Comparison of ENCODE assay signal across 8 cellular contexts in genomic region chr16:87766485-87766797, GRCh38. TPM values are rescaled to one million over a fixed set of nuclear protein-coding genes. Genes with fewer than 3 reads are reported as not detected.
DNase-seq lines count a peak whose midpoint lies in the region; ATAC-seq, FAIRE-seq and TF ChIP-seq lines count a peak whose summit lies in the region.

No MANE protein-coding gene starts in this region.

- peak overlapping the region; percentile 87 for H2BK5ac ChIP-seq in H1 (ENCODE audit: low read depth, low read length)

- POLR2A ChIA-PET in H1 (lab: Charles Lee; ENCODE audit: partially characterized antibody), result interaction anchor here (0.9 to 2.7 kb wide), 6 partner anchors 10 to 185 kb away, joined by 3 to 12 read pairs (median 4); partner anchors contain the start of genes BANP and SLC7A5

- H4K20me1 ChIP-seq in BLaER1 treated with 17β-estradiol and CSF1 and Interleukin-3, amounts not matched to agents 10 nM and 100 nM, result peaks cover 0 to 41% (median 29%) of the 10 kb centered on the region in 11 experiments; a peak in 15 of 22 replicates
- H4K20me1 ChIP-seq in H1 (replicated peaks in 1 of 2; ENCODE audit: control insufficient read depth in 1 of 2, insufficient read depth in 2 of 2, low read length in 2 of 2) (peaks cover 5 to 16% of the 10 kb centered on the region in 2 experiments), neural cell (ENCODE audit: insufficient read depth) (no peaks in the 10 kb centered on the region)

- H2AFZ ChIP-seq in H1 (ENCODE audit: low read length) (no peak overlapping the region), neural cell (ENCODE audit: low read depth, low read length) (peak overlapping the region; percentile 97)

- 82% methylated on average over 17 of the region's 17 CpGs; no CpG with 5 or more reads in 1 of the 2 experiments for WGBS in H1 (ENCODE audit: extremely low coverage in 1 of 2, insufficient coverage in 1 of 2, insufficient read length in 1 of 2, insufficient replicate concordance in 2 of 2, low coverage in 1 of 2, low lambda C conversion rate in 2 of 2, missing lambda C conversion rate in 1 of 2), 2 experiments

- peaks cover 24 to 34% (median 29%) of the 10 kb centered on the region in 11 experiments for H3K36me3 ChIP-seq in BLaER1 treated with 17β-estradiol and CSF1 and Interleukin-3, amounts not matched to agents 10 nM and 100 nM
- peaks cover 35% of the 10 kb centered on the region for H3K36me3 ChIP-seq in NT2/D1 (ENCODE audit: insufficient read depth, insufficient read length, low read length)
- peaks cover 5 to 24% (median 17%) of the 10 kb centered on the region in 4 experiments; a peak in 6 of 8 replicates for H3K36me3 ChIP-seq in H1 (ENCODE audit: control insufficient read depth in 2 of 4, insufficient read depth in 4 of 4, low read length in 3 of 4)
- no peaks in the 10 kb centered on the region for H3K36me3 ChIP-seq in neural cell (ENCODE audit: insufficient read depth, low read length)

- in situ Hi-C loops in GM13977 (cut with MboI; ENCODE audit: low pct_unique_long_range_greater_than_20kb, low sequenced_read_pairs, unreplicated experiment), result no loop called here

- H3K79me2 ChIP-seq in H1 (ENCODE audit: control insufficient read depth in 1 of 2, insufficient read depth in 2 of 2, low read length in 2 of 2) (peaks cover 16 to 41% of the 10 kb centered on the region in 2 experiments), neural cell (replicated peaks; ENCODE audit: insufficient read depth, low read length) (peaks cover 21% of the 10 kb centered on the region)

- ATAC-seq in HG03565 (IDR thresholded peaks at IDR 0.05; ENCODE audit: unreplicated experiment), result no peak

- H3F3A ChIP-seq in neural cell (ENCODE audit: insufficient read depth, low read length, poor library complexity, severe bottlenecking), result no peaks in the 10 kb centered on the region

- FAIRE-seq in H1 (lab: Jason Lieb, UNC), result no peak

- CTCF ChIA-PET in H1 (lab: Charles Lee; ENCODE audit: partially characterized antibody), result interaction anchor here (0.7 to 2.9 kb wide), 6 partner anchors 11 to 104 kb away, joined by 3 to 14 read pairs (median 5); partner anchors contain the start of gene SLC7A5

- TF ChIP-seq EP300 in H1 (IDR thresholded peaks at IDR 0.05; ENCODE audit: borderline replicate concordance in 1 of 2, low read depth in 2 of 2, low read length in 2 of 2), result no peak
- TF ChIP-seq EP300 in neural cell (conservative IDR thresholded peaks at IDR 0.05; ENCODE audit: poor library complexity, severe bottlenecking), result no peak

- H3K18ac ChIP-seq in H1 (ENCODE audit: extremely low read depth, low read length), result no peak overlapping the region

- H2BK120ac ChIP-seq in H1 (replicated peaks; ENCODE audit: low read depth, low read length), result no peak overlapping the region

- peak overlapping the region; percentile 88 to 96 (median 93) for H3K27ac ChIP-seq in BLaER1 treated with 17β-estradiol and CSF1 and Interleukin-3, amounts not matched to agents 10 nM and 100 nM
- H3K27ac ChIP-seq in H1 (ENCODE audit: low read depth, low read length) (0 out of 2 replicates have a peak overlapping the region, but pooled peaks have one; percentile 48), neural cell (ENCODE audit: low read length) (peak overlapping the region; percentile 87)

- H3K23me2 ChIP-seq in H1 (ENCODE audit: low read depth, low read length), result peaks cover 10% of the 10 kb centered on the region; the same call in 1 of the 2 replicates

- peak overlapping the region; percentile 60; the same call in 1 of the 2 replicates for H2BK12ac ChIP-seq in H1 (ENCODE audit: low read depth, low read length)

- no peak overlapping the region for H2BK15ac ChIP-seq in H1 (ENCODE audit: low read length)

- H3K9ac ChIP-seq in BLaER1 treated with 17β-estradiol and CSF1 and Interleukin-3, amounts not matched to agents 10 nM and 100 nM, result peak overlapping the region; percentile 86 to 97 (median 92)
- H3K9ac ChIP-seq in NT2/D1 (ENCODE audit: insufficient read length, low read depth) (peak overlapping the region; percentile 91), H1 (replicated peaks in 1 of 4; ENCODE audit: extremely low read depth in 1 of 4, low read depth in 3 of 4, low read length in 3 of 4) (peak overlapping the region in 3 of 4 experiments; percentile 68 to 86 (median 82); a peak in 6 of 7 replicates), neural cell (ENCODE audit: low read length) (peak overlapping the region; percentile 94)

- peak overlapping the region; percentile 89 to 100 (median 98) for H3K4me2 ChIP-seq in BLaER1 treated with 17β-estradiol and CSF1 and Interleukin-3, amounts not matched to agents 10 nM and 100 nM
- H3K4me2 ChIP-seq in H1 (ENCODE audit: insufficient read depth in 1 of 2, low read depth in 2 of 2, low read length in 2 of 2) (peak overlapping the region; percentile 82 to 98), neural cell (ENCODE audit: low read length) (peak overlapping the region; percentile 76)

- no peak; a peak in 1 of 3 replicates for TF ChIP-seq POLR2A in H1 (IDR thresholded peaks at IDR 0.05; ENCODE audit: control extremely low read depth in 1 of 2, low read depth in 2 of 2, low read length in 2 of 2)

- no peaks in the 10 kb centered on the region for H3K27me3 ChIP-seq in BLaER1 treated with 17β-estradiol and CSF1 and Interleukin-3, amounts not matched to agents 10 nM and 100 nM
- H3K27me3 ChIP-seq in NT2/D1 (ENCODE audit: insufficient read depth, insufficient read length) (no peaks in the 10 kb centered on the region), H1 (replicated peaks in 1 of 4; ENCODE audit: control insufficient read depth in 3 of 4, extremely low read depth in 1 of 4, insufficient read depth in 3 of 4, low read length in 3 of 4) (no peaks in the 10 kb centered on the region), neural cell (ENCODE audit: insufficient read depth, low read depth, low read length) (no peaks in the 10 kb centered on the region)

- H3K9me3 ChIP-seq in BLaER1 treated with 17β-estradiol and CSF1 and Interleukin-3, amounts not matched to agents 10 nM and 100 nM (replicated peaks in 1 of 11), result no peaks in the 10 kb centered on the region
- H3K9me3 ChIP-seq in NT2/D1 (ENCODE audit: insufficient read depth, low read length) (no peaks in the 10 kb centered on the region), H1 (ENCODE audit: insufficient read depth in 2 of 2, low read depth in 1 of 2, low read length in 1 of 2) (no peaks in the 10 kb centered on the region), neural cell (ENCODE audit: low read length) (no peaks in the 10 kb centered on the region)

- no peak overlapping the region for H3K23ac ChIP-seq in H1 (ENCODE audit: insufficient read length)

- H4K8ac ChIP-seq in H1 (ENCODE audit: extremely low read depth, insufficient read depth, low read length), result peak overlapping the region; percentile 96; the same call in 1 of the 2 replicates

- peaks cover 6% of the 10 kb centered on the region for H3K79me1 ChIP-seq in H1 (ENCODE audit: low read depth, low read length)

- H3K4me3 ChIP-seq in BLaER1 treated with 17β-estradiol and CSF1 and Interleukin-3, amounts not matched to agents 10 nM and 100 nM, result peak overlapping the region; percentile 82 to 100 (median 96)
- peak overlapping the region; percentile 95 for H3K4me3 ChIP-seq in NT2/D1 (ENCODE audit: insufficient read length, low read depth)
- peak overlapping the region; percentile 90 to 97 (median 92) for H3K4me3 ChIP-seq in H1 (ENCODE audit: extremely low read depth in 1 of 4, insufficient read depth in 2 of 4, low read depth in 3 of 4, low read length in 4 of 4)
- H3K4me3 ChIP-seq in neural cell (ENCODE audit: low read length), result peak overlapping the region; percentile 91

- peak overlapping the region; percentile 5 for H4K5ac ChIP-seq in H1 (ENCODE audit: insufficient read length, low read depth, low read length)

- TF ChIP-seq CTCF in H1 (IDR thresholded peaks at IDR 0.05; ENCODE audit: control extremely low read depth in 1 of 3, insufficient read depth in 1 of 3, low read depth in 1 of 3, low read length in 3 of 3) (no peak), neural cell (IDR thresholded peaks at IDR 0.05; ENCODE audit: poor library complexity, severe bottlenecking) (no peak), GM13977 (IDR thresholded peaks at IDR 0.05; ENCODE audit: extremely low read depth, insufficient read depth, missing control alignments) (no peak)

- no peak overlapping the region for H3K4ac ChIP-seq in H1 (replicated peaks; ENCODE audit: insufficient read length, low read depth, low read length)

- no peak overlapping the region for H3K14ac ChIP-seq in H1 (ENCODE audit: insufficient read length)

- H2BK20ac ChIP-seq in H1 (ENCODE audit: low read length), result no peak overlapping the region

- H2AK5ac ChIP-seq in H1 (ENCODE audit: low read depth, low read length), result 0 out of 2 replicates have a peak overlapping the region, but pooled peaks have one; percentile 24

- H4K91ac ChIP-seq in H1 (replicated peaks; ENCODE audit: insufficient read length, low read length), result peak overlapping the region; percentile 88

- TF ChIP-seq RAD21 in H1 (IDR thresholded peaks at IDR 0.05 in 1 of 2, conservative IDR thresholded peaks at IDR 0.05 in 1 of 2; ENCODE audit: low read depth in 2 of 2, low read length in 2 of 2) (no peak), neural cell (conservative IDR thresholded peaks at IDR 0.05) (no peak)

- no peak overlapping the region for H3K56ac ChIP-seq in H1 (replicated peaks; ENCODE audit: insufficient read length, low read depth, low read length)

- peaks cover 19 to 70% (median 49%) of the 10 kb centered on the region in 10 experiments for H3K4me1 ChIP-seq in BLaER1 treated with 17β-estradiol and CSF1 and Interleukin-3, amounts not matched to agents 10 nM and 100 nM
- H3K4me1 ChIP-seq in NT2/D1 (ENCODE audit: insufficient read depth, insufficient read length) (peaks cover 8% of the 10 kb centered on the region), H1 (replicated peaks in 1 of 4; ENCODE audit: control insufficient read depth in 3 of 4, insufficient read depth in 4 of 4, low read length in 3 of 4) (peaks cover 0 to 4% (median 2%) of the 10 kb centered on the region in 4 experiments; a peak in 3 of 7 replicates)

- no peaks in the 10 kb centered on the region for H3K9me2 ChIP-seq in neural cell (ENCODE audit: insufficient read depth, low read length)

- DNase-seq in NT2/D1 (ENCODE audit: low read depth, low spot score) (no peak), H1 (ENCODE audit: low read depth in 1 of 2, low spot score in 2 of 2) (no peak), NOMO-1 treated with DMSO at 0.1 percent for 48 hours (lab: John Stamatoyannopoulos, UW; ENCODE audit: unreplicated experiment) (no peak), NCI-H446 (lab: John Stamatoyannopoulos, UW) (no peak), GM13977 (ENCODE audit: low spot score) (no peak)

RNA-seq across cellular contexts. Expression of gene KLHDC4, which starts 0.7 kb away (rescaled TPM):
- 55.6 and 63.9 TPM in 2 replicates for total RNA-seq in H1 (2021; fragmentation: NEBNext Ultra II Directional; extraction: Animal tissue kit (Norgen Biotek cat#: 25700))
- 23.7 and 39.0 TPM in 2 replicates for polyA plus RNA-seq in H1 (2011; rRNA removed)
- polyA plus RNA-seq in H1 (2011; cell fraction: cytosol; rRNA removed), result 37.2 TPM
- polyA plus RNA-seq in H1 (2011; cell fraction: nucleus; rRNA removed), result 86.9 TPM
- 36.8 to 50.9 TPM (median 49.8 TPM) in 4 replicates for polyA plus RNA-seq in H1 (2012, experiment 1 of 2)
- polyA plus RNA-seq in H1 (2012, experiment 2 of 2), result 28.4 TPM
- polyA plus RNA-seq in H1 (2013, experiment 1 of 2), result 29.3 TPM
- polyA plus RNA-seq in H1 (2013, experiment 2 of 2), result 27.4 TPM
- polyA minus RNA-seq in H1 (2011; rRNA and poly(A)+ RNA removed), result 26.5 and 30.9 TPM in 2 replicates
- polyA minus RNA-seq in H1 (2011; cell fraction: cytosol; rRNA and poly(A)+ RNA removed), result 18.6 TPM
- 57.3 TPM for polyA minus RNA-seq in H1 (2011; cell fraction: nucleus; rRNA and poly(A)+ RNA removed)
- polyA plus RNA-seq in neural cell, result 27.5 and 30.7 TPM in 2 replicates
- polyA minus RNA-seq in neural cell, result 30.0 and 33.1 TPM in 2 replicates
